9 cellular contexts compared by ENCODE assay signal in the genomic region with DNA sequence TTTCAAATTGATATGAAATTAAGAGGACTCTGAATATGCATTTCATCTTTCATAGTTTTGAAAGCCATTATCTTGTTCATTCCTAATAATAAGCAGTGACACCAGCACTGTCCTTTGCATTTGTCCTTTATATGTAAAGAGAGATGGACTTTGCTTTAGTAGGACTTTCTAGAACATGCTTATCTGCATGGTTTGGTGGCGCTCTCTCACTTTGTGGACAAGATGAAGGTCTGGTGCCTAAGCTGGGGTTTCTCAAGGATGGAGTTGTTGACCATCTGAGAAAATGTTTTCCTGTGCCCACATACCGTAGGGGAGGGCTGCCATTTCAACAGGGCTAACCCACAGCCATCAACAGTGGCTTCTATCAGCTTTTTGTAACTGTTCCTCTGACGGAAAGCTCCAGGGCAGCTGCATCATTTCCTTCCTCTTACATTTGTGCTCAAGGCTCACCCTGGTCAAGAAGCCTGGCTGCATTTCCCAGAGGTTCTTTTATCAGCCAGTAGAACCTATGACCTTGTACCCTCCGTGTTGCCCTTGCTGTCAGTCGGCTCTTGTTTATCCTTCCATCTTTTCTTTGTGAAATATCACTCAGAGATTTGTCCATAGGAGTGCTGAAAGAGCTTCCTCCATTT. TPM values are rescaled to one million over a fixed set of nuclear protein-coding genes. Genes with fewer than 3 reads are reported as not detected.
DNase-seq lines count a peak whose midpoint lies in the region; ATAC-seq and TF ChIP-seq lines count a peak whose summit lies in the region.
"Had no signal": no experiment of that assay in that cellular context is flagged by ENCODE, and none has a peak within 500 bp of the region (broad histone marks: within the 10 kb centered on the region; RNA-seq: fewer than 3 reads in every experiment).

No MANE protein-coding gene starts in this region.

- no peaks in the 10 kb centered on the region for H3K9me3 ChIP-seq in esophagus (ENCODE audit: control insufficient read depth in 2 of 2, insufficient read depth in 1 of 2, low read depth in 1 of 2, low read length in 1 of 2)

- ATAC-seq in natural killer cell (peak; percentile 39 to 78 (median 61)), HG03460 (IDR thresholded peaks at IDR 0.05; ENCODE audit: unreplicated experiment) (no peak)

- H3K36me3 ChIP-seq in esophagus (ENCODE audit: control insufficient read depth in 2 of 2, insufficient read depth in 2 of 2, low read length in 1 of 2), result peaks cover 0 to 4% of the 10 kb centered on the region in 2 donors

- peaks cover 2% of the 10 kb centered on the region in 2 donors for H3K9me3 Mint-ChIP-seq in natural killer cell

- peak; percentile 11 for DNase-seq in stimulated activated CD8-positive, alpha-beta memory T cell treated with anti-CD3 and anti-CD28 coated beads, Interleukin-12 subunit alpha, Interleukin-12 subunit beta, amount 100 ng/mL, for 4 hours (ENCODE audit: low read depth)
- no peak for DNase-seq in stimulated activated CD8-positive, alpha-beta memory T cell treated with anti-CD3 and anti-CD28 coated beads, Interleukin-4, amount 100 ng/mL, for 48 hours
- DNase-seq in natural killer cell, result peak; percentile 42
- DNase-seq in SHP77 (lab: John Stamatoyannopoulos, UW), result no peak
- no peak for DNase-seq in cortex of kidney (lab: John Stamatoyannopoulos, UW)
- no peak for DNase-seq in NCI-H1436 treated with DMSO at 0.1 percent for 48 hours (lab: John Stamatoyannopoulos, UW)
- DNase-seq: T1000 had no signal

- WGBS in esophagus, 2 donors, result 50 to 58% methylated on average over 5 of the region's 5 CpGs

- H3K27ac Mint-ChIP-seq in natural killer cell, result no peak overlapping the region

- H3K27me3 ChIP-seq in esophagus (ENCODE audit: control insufficient read depth in 1 of 2, insufficient read depth in 2 of 2, low read length in 2 of 2), result no peaks in the 10 kb centered on the region

- intact Hi-C loops in natural killer cell (cut with micrococcal nuclease), result loop anchor here (1.0 kb wide), 1 partner anchor 11 kb away; no protein-coding TSS in a partner anchor

- H3K4me3 ChIP-seq in esophagus (ENCODE audit: low read depth in 1 of 2, low read length in 2 of 2), result no peak overlapping the region

- H3K27me3 Mint-ChIP-seq in natural killer cell (ENCODE audit: low read depth in 2 of 2), result no peaks in the 10 kb centered on the region

- no peak for TF ChIP-seq CTCF in natural killer cell (IDR thresholded peaks at IDR 0.05)

- peak overlapping the region; percentile 82 for H3K4me3 Mint-ChIP-seq in natural killer cell

- peaks cover 1 to 4% of the 10 kb centered on the region in 2 donors for H3K4me1 ChIP-seq in esophagus (ENCODE audit: control insufficient read depth in 2 of 2, insufficient read depth in 2 of 2, low read length in 1 of 2)

- peak overlapping the region; percentile 28 to 48 for H3K27ac ChIP-seq in esophagus (ENCODE audit: low read depth in 2 of 2, low read length in 1 of 2)

- H3K4me1 Mint-ChIP-seq in natural killer cell, result peaks cover 46 to 64% of the 10 kb centered on the region in 2 donors

- peaks cover 12% of the 10 kb centered on the region for H3K36me3 Mint-ChIP-seq in natural killer cell

RNA-seq across cellular contexts. Expression of a gene that starts 44.5 kb away (rescaled TPM):
- 1 to 10 TPM; 3.8 to 6.0 TPM for polyA plus RNA-seq in esophagus
- 100 to 1,000 TPM; 187 to 236 (median 191) TPM for total RNA-seq in natural killer cell

Comparison
In these comparisons a context has a peak if more than half of its experiments do, and no peak if none do; other contexts are left out.
1. DNase-seq: peak in stimulated activated CD8-positive, alpha-beta memory T cell treated with anti-CD3 and anti-CD28 coated beads, Interleukin-12 subunit alpha, Interleukin-12 subunit beta, amount 100 ng/mL, for 4 hours (single experiment) and natural killer cell (single experiment); none in stimulated activated CD8-positive, alpha-beta memory T cell treated with anti-CD3 and anti-CD28 coated beads, Interleukin-4, amount 100 ng/mL, for 48 hours (single experiment), SHP77 (0 of 2), cortex of kidney (single experiment) and NCI-H1436 treated with DMSO at 0.1 percent for 48 hours (single experiment).